Comparison of ENCODE assay signal across 1 cellular context in genomic region chr15:68277605-68278344, GRCh38.
TF ChIP-seq lines count a peak whose summit lies in the region.

Gene FEM1B, plus strand, starts transcription at chr15:68277745. Its CDS starts 673 bp downstream, at chr15:68278418.

TF ChIP-seq in SK-N-SH, 30 proteins besides CTCF, POLR2A, EP300 and RAD21 (continued from another document):
- TF ChIP-seq TAF1 (IDR thresholded peaks at IDR 0.05; ENCODE audit: borderline replicate concordance, low read depth, low read length) (peak; percentile 95), RFX5 (IDR thresholded peaks at IDR 0.05; ENCODE audit: low read length) (no peak), PBX3 (IDR thresholded peaks at IDR 0.05) (peak; percentile 23; the same call in 1 of the 2 replicates), RCOR1 (IDR thresholded peaks at IDR 0.05; ENCODE audit: low read length) (no peak), IRF3 (IDR thresholded peaks at IDR 0.05; ENCODE audit: low read depth, low read length) (peak; percentile 20; the same call in 1 of the 2 replicates), FOSL2 (IDR thresholded peaks at IDR 0.05; ENCODE audit: borderline replicate concordance, low read depth) (peak; percentile 6; the same call in 1 of the 2 replicates), NFIC (IDR thresholded peaks at IDR 0.05; ENCODE audit: borderline replicate concordance) (no peak; the same call in 1 of the 2 replicates), RXRA (IDR thresholded peaks at IDR 0.05; ENCODE audit: borderline replicate concordance, low read depth) (peak; percentile 33; the same call in 1 of the 2 replicates)
